In the genomic region with DNA sequence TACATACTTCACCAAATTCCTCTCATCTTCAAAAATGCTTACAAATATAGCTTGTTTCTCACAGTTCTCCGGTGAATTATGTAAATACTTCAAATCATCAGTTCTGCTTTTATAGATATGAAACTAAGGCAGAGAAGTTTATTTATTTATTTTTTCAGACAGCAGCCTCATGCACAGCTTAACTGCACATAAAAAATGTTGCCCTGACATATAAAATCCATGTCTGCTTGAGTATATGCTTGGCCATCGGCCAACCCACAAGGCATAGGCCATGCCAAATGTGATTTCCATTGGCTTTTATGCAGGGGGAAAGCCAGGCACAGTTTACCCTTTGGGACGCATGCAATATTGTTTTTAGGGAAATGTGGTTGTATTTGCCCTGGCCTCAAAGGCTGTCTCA, we compare ENCODE assay signal across 16 cellular contexts. TPM values are rescaled to one million over a fixed set of nuclear protein-coding genes. Genes with fewer than 3 reads are reported as not detected.
DNase-seq lines count a peak whose midpoint lies in the region; ATAC-seq and TF ChIP-seq lines count a peak whose summit lies in the region.
"Had no signal": no experiment of that assay in that cellular context is flagged by ENCODE, and none has a peak within 500 bp of the region (broad histone marks: within the 10 kb centered on the region; RNA-seq: fewer than 3 reads in every experiment).

No MANE protein-coding gene starts in this region.

- H3K79me2 ChIP-seq in SK-N-SH (ENCODE audit: insufficient read depth), result no peaks in the 10 kb centered on the region; the same call in 1 of the 2 replicates

- no peaks in the 10 kb centered on the region for H3K36me3 ChIP-seq in SK-N-SH (replicated peaks in 1 of 2; ENCODE audit: control insufficient read depth in 1 of 2, insufficient read depth in 2 of 2, low read length in 1 of 2)
- H3K36me3 ChIP-seq: pancreas had no signal

- no peaks in the 10 kb centered on the region for H3K27me3 ChIP-seq in SK-N-SH (ENCODE audit: insufficient read depth)
- H3K27me3 ChIP-seq: pancreas had no signal

- DNase-seq in AG04449 (ENCODE audit: low read depth, low spot score) (peak; percentile 23), H4 (ENCODE audit: low spot score) (peak; percentile 14), SK-N-SH (no peak), glomerular visceral epithelial cell (ENCODE audit: extremely low spot score) (peak; percentile 18), NCI-H1436 (lab: John Stamatoyannopoulos, UW) (no peak)
- DNase-seq in stimulated activated effector memory CD8-positive, alpha-beta T cell treated with anti-CD3 and anti-CD28 coated beads, Interleukin-12 subunit alpha, Interleukin-12 subunit beta, amount 100 ng/mL, for 72 hours (ENCODE audit: low spot score in 2 of 2), result no peak
- DNase-seq: activated naive CD4-positive, alpha-beta T cell treated with anti-CD3 and anti-CD28 coated beads for 36 hours; AML-193; H9; kidney; NCI-H2081 treated with DMSO at 0.1 percent for 48 hours; pancreas; stimulated activated CD4-positive, alpha-beta T cell treated with anti-CD3 and anti-CD28 coated beads, Interleukin-12 subunit alpha, Interleukin-12 subunit beta, amount 100 ng/mL, for 4 hours had no signal

- H3K27ac ChIP-seq in SK-N-SH (ENCODE audit: low read depth in 2 of 2, low read length in 1 of 2), result peak overlapping the region in 1 of 2 experiments; percentile 39; a peak in 1 of 4 replicates
- H3K27ac ChIP-seq: KMS-11, pancreas had no signal

- H3K9me3 Mint-ChIP-seq in stimulated activated effector memory CD8-positive, alpha-beta T cell treated with anti-CD3 and anti-CD28 coated beads, Interleukin-12 subunit alpha, Interleukin-12 subunit beta, amount 100 ng/mL, for 72 hours, result no peaks in the 10 kb centered on the region
- H3K9me3 Mint-ChIP-seq: activated naive CD4-positive, alpha-beta T cell treated with anti-CD3 and anti-CD28 coated beads for 36 hours; H9 had no signal

- peaks cover 4 to 10% of the 10 kb centered on the region in 2 experiments; a peak in 3 of 4 replicates for H3K4me1 ChIP-seq in SK-N-SH (ENCODE audit: control insufficient read depth in 1 of 2, insufficient read depth in 2 of 2, low read depth in 1 of 2, low read length in 1 of 2)
- H3K4me1 ChIP-seq: pancreas had no signal

- ATAC-seq in HG03457 (IDR thresholded peaks at IDR 0.05; ENCODE audit: unreplicated experiment), result no peak
- ATAC-seq in stimulated activated effector memory CD8-positive, alpha-beta T cell treated with anti-CD3 and anti-CD28 coated beads, Interleukin-12 subunit alpha, Interleukin-12 subunit beta, amount 100 ng/mL, for 72 hours, result no peak
- ATAC-seq in HG03439 (IDR thresholded peaks at IDR 0.05; ENCODE audit: unreplicated experiment), result no peak
- ATAC-seq: pancreas had no signal

- H3K9me3 ChIP-seq in SK-N-SH, result no peaks in the 10 kb centered on the region
- H3K9me3 ChIP-seq: pancreas had no signal

- POLR2A ChIA-PET in AG04449 (lab: Yijun Ruan, JAX), result no interaction called here
- POLR2A ChIA-PET in SK-N-SH (lab: Yijun Ruan, JAX), result no interaction called here

- H3K4me3 ChIP-seq in AG04449 (ENCODE audit: low read depth, low read length) (no peak overlapping the region), SK-N-SH (ENCODE audit: low read depth in 2 of 2, low read length in 1 of 2) (no peak overlapping the region)
- H3K4me3 ChIP-seq: pancreas had no signal

- no peak overlapping the region for H2AFZ ChIP-seq in SK-N-SH (ENCODE audit: low read depth)

- peaks cover 51% of the 10 kb centered on the region for H3K4me1 Mint-ChIP-seq in stimulated activated effector memory CD8-positive, alpha-beta T cell treated with anti-CD3 and anti-CD28 coated beads, Interleukin-12 subunit alpha, Interleukin-12 subunit beta, amount 100 ng/mL, for 72 hours

- H3K4me3 Mint-ChIP-seq in stimulated activated effector memory CD8-positive, alpha-beta T cell treated with anti-CD3 and anti-CD28 coated beads, Interleukin-12 subunit alpha, Interleukin-12 subunit beta, amount 100 ng/mL, for 72 hours, result no peak overlapping the region
- H3K4me3 Mint-ChIP-seq: activated naive CD4-positive, alpha-beta T cell treated with anti-CD3 and anti-CD28 coated beads for 36 hours; H9 had no signal

- TF ChIP-seq CTCF in AG04449 (IDR thresholded peaks at IDR 0.05; ENCODE audit: insufficient read depth, low read length, missing control alignments), result no peak
- no peak for TF ChIP-seq CTCF in SK-N-SH (IDR thresholded peaks at IDR 0.05)

- H3K27ac Mint-ChIP-seq in stimulated activated effector memory CD8-positive, alpha-beta T cell treated with anti-CD3 and anti-CD28 coated beads, Interleukin-12 subunit alpha, Interleukin-12 subunit beta, amount 100 ng/mL, for 72 hours, result no peak overlapping the region
- H3K27ac Mint-ChIP-seq: activated naive CD4-positive, alpha-beta T cell treated with anti-CD3 and anti-CD28 coated beads for 36 hours; H9 had no signal

- no peaks in the 10 kb centered on the region for H3K9me2 ChIP-seq in SK-N-SH

- peaks cover 5% of the 10 kb centered on the region for H3F3A ChIP-seq in SK-N-SH (replicated peaks; ENCODE audit: insufficient read depth)

- CTCF ChIA-PET in AG04449 (lab: Yijun Ruan, JAX), result no interaction called here
- CTCF ChIA-PET in SK-N-SH (lab: Yijun Ruan, JAX), result no interaction called here

- no peak overlapping the region for H3K4me2 ChIP-seq in SK-N-SH
- H3K4me2 ChIP-seq: KMS-11 had no signal

- no peak overlapping the region for H3K9ac ChIP-seq in SK-N-SH
- H3K9ac ChIP-seq: KMS-11 had no signal

- TF ChIP-seq EP300 in SK-N-SH (IDR thresholded peaks at IDR 0.05; ENCODE audit: borderline replicate concordance in 1 of 2, low read depth in 1 of 2, low read length in 1 of 2), result no peak

- WGBS in SK-N-SH (ENCODE audit: low lambda C conversion rate), result 58% methylated on average over 3 of the region's 3 CpGs

- H3K36me3 Mint-ChIP-seq in stimulated activated effector memory CD8-positive, alpha-beta T cell treated with anti-CD3 and anti-CD28 coated beads, Interleukin-12 subunit alpha, Interleukin-12 subunit beta, amount 100 ng/mL, for 72 hours, result no peaks in the 10 kb centered on the region

- TF ChIP-seq RAD21 in SK-N-SH (IDR thresholded peaks at IDR 0.05; ENCODE audit: low read length), result no peak

- H4K20me1 ChIP-seq in SK-N-SH (ENCODE audit: insufficient read depth), result no peaks in the 10 kb centered on the region

TF ChIP-seq in SK-N-SH, 30 proteins besides CTCF, POLR2A, EP300 and RAD21:
- no peak for TF ChIP-seq SIN3A (IDR thresholded peaks at IDR 0.05; ENCODE audit: borderline replicate concordance, low read depth, low read length)
- no peak for TF ChIP-seq MAX (IDR thresholded peaks at IDR 0.05; ENCODE audit: low read depth)
- TF ChIP-seq PBX3 (IDR thresholded peaks at IDR 0.05), result peak; percentile 41; the same call in 1 of the 2 replicates
- TF ChIP-seq NRF1 (IDR thresholded peaks at IDR 0.05; ENCODE audit: low read depth, low read length), result no peak
- no peak for TF ChIP-seq MEF2A (IDR thresholded peaks at IDR 0.05; ENCODE audit: borderline replicate concordance, low read depth)
- peak; percentile 30; the same call in 1 of the 2 replicates for TF ChIP-seq TCF12 (IDR thresholded peaks at IDR 0.05)
- no peak for TF ChIP-seq USF2 (IDR thresholded peaks at IDR 0.05; ENCODE audit: borderline replicate concordance, low read depth, low read length)
- TF ChIP-seq NFIC (IDR thresholded peaks at IDR 0.05; ENCODE audit: borderline replicate concordance), result peak; percentile 83
- no peak for TF ChIP-seq FOXJ3 (CRISPR knock-in tag; IDR thresholded peaks at IDR 0.05)

RNA-seq across cellular contexts. Expression of gene PHACTR2, which starts 57.3 kb away (rescaled TPM):
- total RNA-seq in H4 (2014; rRNA removed; shearing (Covaris generic)), result 22.4 and 24.4 TPM in 2 replicates
- polyA plus RNA-seq in SK-N-SH (2012; rRNA removed), result 5.0 and 8.6 TPM in 2 replicates
- polyA plus RNA-seq in SK-N-SH (2012; cell fraction: cytosol; rRNA removed), result 6.7 and 7.5 TPM in 2 replicates
- polyA plus RNA-seq in SK-N-SH (2012; cell fraction: nucleus; rRNA removed), result 4.5 and 6.9 TPM in 2 replicates

Comparison
In these comparisons a context has a peak if more than half of its experiments do, and no peak if none do; other contexts are left out.
1. DNase-seq: peak in AG04449 (single experiment), H4 (single experiment) and glomerular visceral epithelial cell (single experiment); none in SK-N-SH (single experiment), NCI-H1436 (single experiment) and stimulated activated effector memory CD8-positive, alpha-beta T cell treated with anti-CD3 and anti-CD28 coated beads, Interleukin-12 subunit alpha, Interleukin-12 subunit beta, amount 100 ng/mL, for 72 hours (0 of 2).